ENCODE assay signal across 26 cellular contexts in the genomic region with DNA sequence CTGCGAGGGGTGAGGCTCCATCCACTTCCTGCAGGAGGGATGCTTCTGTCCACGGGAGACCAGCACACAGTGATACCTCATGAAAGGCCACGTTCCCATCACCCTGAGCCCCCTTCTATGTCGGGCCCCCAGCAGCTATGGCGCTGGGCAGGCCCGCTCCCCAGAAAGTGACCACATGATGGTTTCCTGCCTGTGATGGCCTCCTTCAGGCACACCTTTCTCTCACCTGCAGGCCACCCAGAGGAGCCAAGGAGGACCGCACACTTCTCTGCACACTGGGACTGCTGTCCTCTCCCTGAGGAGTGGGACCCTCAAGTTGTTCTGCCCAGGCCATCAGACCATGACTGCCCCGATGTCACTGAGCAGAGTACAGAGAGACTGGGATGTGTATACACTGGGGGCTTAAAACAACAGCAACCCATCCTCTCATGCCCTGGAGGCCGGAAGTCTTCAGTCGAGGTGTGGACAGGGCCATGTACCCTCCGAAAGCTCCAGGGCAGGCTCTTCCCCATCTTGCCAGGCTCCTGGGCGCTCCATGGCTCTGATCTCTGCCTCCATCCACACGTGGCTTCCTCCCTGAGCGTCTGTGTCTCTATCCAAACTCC.
DNase-seq lines count a peak whose midpoint lies in the region; ATAC-seq, FAIRE-seq and TF ChIP-seq lines count a peak whose summit lies in the region.
"Had no signal": no experiment of that assay in that cellular context is flagged by ENCODE, and none has a peak within 500 bp of the region (broad histone marks: within the 10 kb centered on the region; RNA-seq: fewer than 3 reads in every experiment).

No MANE protein-coding gene starts in this region.

- peak; percentile 64 to 92 for DNase-seq in SJSA1 (ENCODE audit: low read depth in 1 of 2, low spot score in 2 of 2)
- DNase-seq in H1 (ENCODE audit: low read depth in 1 of 2, low spot score in 2 of 2) = no peak
- no peak for DNase-seq in neuronal stem cell (ENCODE audit: low spot score)
- no peak for DNase-seq in DMS153 (lab: John Stamatoyannopoulos, UW)
- DNase-seq in HTR-8/SVneo (ENCODE audit: insufficient read length, low spot score) = no peak
- DNase-seq in WTC11 (ENCODE audit: low spot score) = no peak
- DNase-seq: 8988T; ACHN; BE2C; C1 segment of cervical spinal cord; Caco-2; Calu3; CD4-positive, alpha-beta T cell; CD8-positive, alpha-beta T cell; DMS53; DMS79; DND-41; EL; GDM1 had no signal

- POLR2A ChIA-PET in H1 (lab: Charles Lee; ENCODE audit: partially characterized antibody) = no interaction called here
- POLR2A ChIA-PET in WTC11 (lab: Charles Lee) = no interaction called here

- TF ChIP-seq POLR2A in H1 (IDR thresholded peaks at IDR 0.05; ENCODE audit: control extremely low read depth in 1 of 2, low read depth in 2 of 2, low read length in 2 of 2) = no peak

- ATAC-seq in HG02981 (IDR thresholded peaks at IDR 0.05; ENCODE audit: unreplicated experiment) (no peak), WTC11 (no peak)
- ATAC-seq: CD8-positive, alpha-beta T cell; GM12878 had no signal

- H3K9ac ChIP-seq in H1 (replicated peaks in 1 of 4; ENCODE audit: extremely low read depth in 1 of 4, low read depth in 3 of 4, low read length in 3 of 4) (no peak overlapping the region), neuronal stem cell (ENCODE audit: low read depth, low read length, poor library complexity) (no peak overlapping the region)
- H3K9ac ChIP-seq: BLaER1 had no signal

- no peak overlapping the region for H2BK5ac ChIP-seq in H1 (ENCODE audit: low read depth, low read length)
- H2BK5ac ChIP-seq in neuronal stem cell (ENCODE audit: low read length) = no peak overlapping the region

- H3K36me3 Mint-ChIP-seq in WTC11 = no peaks in the 10 kb centered on the region
- H3K36me3 Mint-ChIP-seq: CD8-positive, alpha-beta T cell had no signal

- no peak overlapping the region for H2BK12ac ChIP-seq in H1 (ENCODE audit: low read depth, low read length)
- H2BK12ac ChIP-seq in neuronal stem cell (ENCODE audit: low read length) = no peak overlapping the region

- no peak overlapping the region for H3K14ac ChIP-seq in H1 (ENCODE audit: insufficient read length)
- no peak overlapping the region for H3K14ac ChIP-seq in neuronal stem cell (ENCODE audit: low read length)

- H3K36me3 ChIP-seq in SJSA1 (no peaks in the 10 kb centered on the region), H1 (ENCODE audit: control insufficient read depth in 2 of 4, insufficient read depth in 4 of 4, low read length in 3 of 4) (no peaks in the 10 kb centered on the region), neuronal stem cell (replicated peaks in 1 of 2; ENCODE audit: control insufficient read depth in 2 of 2, insufficient read depth in 2 of 2, low read length in 2 of 2) (no peaks in the 10 kb centered on the region)
- H3K36me3 ChIP-seq: BLaER1 had no signal

- FAIRE-seq in H1 (lab: Jason Lieb, UNC) = no peak
- no peak for FAIRE-seq in HTR-8/SVneo (lab: Jason Lieb, UNC)
- FAIRE-seq: A204.1, D721Med, GM12878, GM12892, GM18507 had no signal

- CTCF ChIA-PET in H1 (lab: Charles Lee; ENCODE audit: partially characterized antibody) (no interaction called here), WTC11 (lab: Charles Lee) (no interaction called here)

- no peak overlapping the region for H3K56ac ChIP-seq in H1 (replicated peaks; ENCODE audit: insufficient read length, low read depth, low read length)

- peaks cover 11% of the 10 kb centered on the region for H3K9me3 Mint-ChIP-seq in WTC11
- H3K9me3 Mint-ChIP-seq: CD4-positive, alpha-beta T cell; CD8-positive, alpha-beta T cell had no signal

- peaks cover 4% of the 10 kb centered on the region; the same call in 1 of the 2 replicates for H3K4me1 Mint-ChIP-seq in WTC11

- peaks cover 97% of the 10 kb centered on the region for H3K27me3 ChIP-seq in SJSA1 (replicated peaks)
- no peaks in the 10 kb centered on the region for H3K27me3 ChIP-seq in H1 (replicated peaks in 1 of 4; ENCODE audit: control insufficient read depth in 3 of 4, extremely low read depth in 1 of 4, insufficient read depth in 3 of 4, low read length in 3 of 4)
- H3K27me3 ChIP-seq in neuronal stem cell (ENCODE audit: control insufficient read depth in 3 of 3, insufficient read depth in 3 of 3, low read depth in 1 of 3, low read length in 3 of 3) = peaks cover 0 to 8% (median 0%) of the 10 kb centered on the region in 3 experiments
- H3K27me3 ChIP-seq: BE2C, BLaER1 had no signal

- no peaks in the 10 kb centered on the region for H3K79me2 ChIP-seq in H1 (ENCODE audit: control insufficient read depth in 1 of 2, insufficient read depth in 2 of 2, low read length in 2 of 2)

- no peak overlapping the region for H3K4me3 Mint-ChIP-seq in WTC11
- H3K4me3 Mint-ChIP-seq: CD4-positive, alpha-beta T cell; CD8-positive, alpha-beta T cell had no signal

- H3K4ac ChIP-seq in H1 (replicated peaks; ENCODE audit: insufficient read length, low read depth, low read length) = no peak overlapping the region
- no peak overlapping the region for H3K4ac ChIP-seq in neuronal stem cell (ENCODE audit: low read length)

- no peak overlapping the region for H2AFZ ChIP-seq in H1 (ENCODE audit: low read length)
- H2AFZ ChIP-seq in neuronal stem cell (ENCODE audit: low read length) = no peak overlapping the region

- H2AK5ac ChIP-seq in H1 (ENCODE audit: low read depth, low read length) = no peak overlapping the region
- no peak overlapping the region for H2AK5ac ChIP-seq in neuronal stem cell (ENCODE audit: low read depth, low read length)

- TF ChIP-seq RAD21 in H1 (IDR thresholded peaks at IDR 0.05 in 1 of 2, conservative IDR thresholded peaks at IDR 0.05 in 1 of 2; ENCODE audit: low read depth in 2 of 2, low read length in 2 of 2) = no peak

- no peaks in the 10 kb centered on the region for H3K27me3 Mint-ChIP-seq in WTC11 (ENCODE audit: low read depth)
- H3K27me3 Mint-ChIP-seq: CD4-positive, alpha-beta T cell had no signal

- H3K79me1 ChIP-seq in H1 (ENCODE audit: low read depth, low read length) (no peaks in the 10 kb centered on the region), neuronal stem cell (ENCODE audit: low read depth, low read length) (no peaks in the 10 kb centered on the region)

- H2BK20ac ChIP-seq in H1 (ENCODE audit: low read length) = no peak overlapping the region

- no peak for TF ChIP-seq CTCF in H1 (IDR thresholded peaks at IDR 0.05; ENCODE audit: control extremely low read depth in 1 of 3, insufficient read depth in 1 of 3, low read depth in 1 of 3, low read length in 3 of 3)
- no peak for TF ChIP-seq CTCF in WTC11 (IDR thresholded peaks at IDR 0.05)

- H3K4me2 ChIP-seq in H1 (ENCODE audit: insufficient read depth in 1 of 2, low read depth in 2 of 2, low read length in 2 of 2) (no peak overlapping the region), neuronal stem cell (ENCODE audit: insufficient read depth, low read length, poor library complexity, severe bottlenecking) (no peak overlapping the region)
- H3K4me2 ChIP-seq: BLaER1 had no signal

- H3K4me3 ChIP-seq in SJSA1 (no peak overlapping the region), H1 (ENCODE audit: extremely low read depth in 1 of 4, insufficient read depth in 2 of 4, low read depth in 3 of 4, low read length in 4 of 4) (no peak overlapping the region), neuronal stem cell (ENCODE audit: low read length in 2 of 2) (no peak overlapping the region)
- H3K4me3 ChIP-seq: BLaER1, GM12878 had no signal

- 77% methylated on average over 14 of the region's 14 CpGs; no CpG with 5 or more reads in 1 of the 2 experiments for WGBS in H1 (ENCODE audit: extremely low coverage in 1 of 2, insufficient coverage in 1 of 2, insufficient read length in 1 of 2, insufficient replicate concordance in 2 of 2, low coverage in 1 of 2, low lambda C conversion rate in 2 of 2, missing lambda C conversion rate in 1 of 2), 2 experiments
- WGBS in neuronal stem cell (ENCODE audit: extremely low coverage in 2 of 2, insufficient read length in 2 of 2, insufficient replicate concordance in 1 of 2), 2 donors = no CpG with 5 or more reads among the region's 14 CpGs

- no peak for TF ChIP-seq EP300 in H1 (IDR thresholded peaks at IDR 0.05; ENCODE audit: borderline replicate concordance in 1 of 2, low read depth in 2 of 2, low read length in 2 of 2)

- H3K4me1 ChIP-seq in SJSA1 (replicated peaks) = no peaks in the 10 kb centered on the region
- H3K4me1 ChIP-seq in H1 (replicated peaks in 1 of 4; ENCODE audit: control insufficient read depth in 3 of 4, insufficient read depth in 4 of 4, low read length in 3 of 4) = no peaks in the 10 kb centered on the region
- peaks cover 0 to 5% of the 10 kb centered on the region in 2 donors for H3K4me1 ChIP-seq in neuronal stem cell (ENCODE audit: control insufficient read depth in 2 of 2, insufficient read depth in 1 of 2, low read depth in 1 of 2, low read length in 2 of 2)
- H3K4me1 ChIP-seq: BLaER1, Caco-2 had no signal

- no peak overlapping the region for H4K5ac ChIP-seq in H1 (ENCODE audit: insufficient read length, low read depth, low read length)

- H3K27ac ChIP-seq in SJSA1 = no peak overlapping the region
- H3K27ac ChIP-seq in H1 (ENCODE audit: low read depth, low read length) = no peak overlapping the region
- H3K27ac ChIP-seq in neuronal stem cell (replicated peaks; ENCODE audit: low read length) = no peak overlapping the region
- H3K27ac ChIP-seq: BLaER1 had no signal

- H2BK120ac ChIP-seq in H1 (replicated peaks; ENCODE audit: low read depth, low read length) (no peak overlapping the region), neuronal stem cell (ENCODE audit: low read depth, low read length) (no peak overlapping the region)

- H3K27ac Mint-ChIP-seq in WTC11 = no peak overlapping the region
- H3K27ac Mint-ChIP-seq: CD4-positive, alpha-beta T cell; CD8-positive, alpha-beta T cell had no signal

- H2BK15ac ChIP-seq in H1 (ENCODE audit: low read length) (no peak overlapping the region), neuronal stem cell (ENCODE audit: low read length) (no peak overlapping the region)

- peak overlapping the region; percentile 32 for H4K8ac ChIP-seq in H1 (ENCODE audit: extremely low read depth, insufficient read depth, low read length)
- no peak overlapping the region for H4K8ac ChIP-seq in neuronal stem cell (ENCODE audit: low read depth, low read length)

- no peaks in the 10 kb centered on the region for H3K23me2 ChIP-seq in H1 (ENCODE audit: low read depth, low read length)

- no peak overlapping the region for H3K23ac ChIP-seq in H1 (ENCODE audit: insufficient read length)
- H3K23ac ChIP-seq in neuronal stem cell (ENCODE audit: low read depth, low read length, poor library complexity) = no peak overlapping the region

- no peaks in the 10 kb centered on the region for H4K20me1 ChIP-seq in H1 (replicated peaks in 1 of 2; ENCODE audit: control insufficient read depth in 1 of 2, insufficient read depth in 2 of 2, low read length in 2 of 2)
- H4K20me1 ChIP-seq: BLaER1 had no signal

- H3K18ac ChIP-seq in H1 (ENCODE audit: extremely low read depth, low read length) (no peak overlapping the region), neuronal stem cell (ENCODE audit: low read length) (peak overlapping the region; percentile 27)

- H3K9me3 ChIP-seq in SJSA1 (replicated peaks) (peaks cover 30% of the 10 kb centered on the region), H1 (ENCODE audit: insufficient read depth in 2 of 2, low read depth in 1 of 2, low read length in 1 of 2) (no peaks in the 10 kb centered on the region), neuronal stem cell (replicated peaks in 1 of 2; ENCODE audit: control insufficient read depth in 2 of 2, insufficient read depth in 1 of 2, low read depth in 1 of 2, low read length in 2 of 2) (no peaks in the 10 kb centered on the region)
- H3K9me3 ChIP-seq: BLaER1, Caco-2 had no signal

- H4K91ac ChIP-seq in H1 (replicated peaks; ENCODE audit: insufficient read length, low read length) (no peak overlapping the region), neuronal stem cell (ENCODE audit: low read depth, low read length, poor library complexity) (no peak overlapping the region)

Comparison
In these comparisons a context has a peak if more than half of its experiments do, and no peak if none do; other contexts are left out.
1. DNase-seq: peak in SJSA1 (2 of 2); none in H1 (0 of 2), neuronal stem cell (single experiment), DMS153 (single experiment), HTR-8/SVneo (single experiment) and WTC11 (single experiment).